In genomic region chr18:49167084-49167483, GRCh38 we compare ENCODE assay signal across 14 cellular contexts.
"Had no signal": no experiment of that assay in that cellular context is flagged by ENCODE, and none has a peak within 500 bp of the region (broad histone marks: within the 10 kb centered on the region; RNA-seq: fewer than 3 reads in every experiment).

No MANE protein-coding gene starts in this region.

- H3K27ac ChIP-seq: brain microvascular endothelial cell, parathyroid adenoma had no signal

- H3K4me1 ChIP-seq: parathyroid adenoma had no signal

- H3K4me3 Mint-ChIP-seq: central memory CD8-positive, alpha-beta T cell; memory B cell; naive thymus-derived CD8-positive, alpha-beta T cell; T-helper 2 cell treated with Interferon-gamma antibody and Interleukin-4, amounts not matched to agents 5 μg/mL and 100 μg/mL, for 36 hours had no signal

- H3K27me3 ChIP-seq: brain microvascular endothelial cell had no signal

- ATAC-seq: left ventricle myocardium superior; naive thymus-derived CD8-positive, alpha-beta T cell had no signal

- DNase-seq: activated naive CD4-positive, alpha-beta T cell; anterior cingulate cortex; brain microvascular endothelial cell; effector CD8-positive, alpha-beta T cell; foreskin melanocyte; kidney glomerular epithelial cell; left ventricle myocardium superior; naive thymus-derived CD8-positive, alpha-beta T cell; stimulated activated CD4-positive, alpha-beta T cell treated with anti-CD3 and anti-CD28 coated beads, Interleukin-12 subunit alpha, Interleukin-12 subunit beta, amount 100 ng/mL, for 4 hours; stimulated activated CD4-positive, alpha-beta T cell treated with anti-CD3 and anti-CD28 coated beads, Interleukin-2, amount 100 ng/mL, for 24 hours had no signal

- H3K36me3 ChIP-seq: brain microvascular endothelial cell had no signal

- H3K27me3 Mint-ChIP-seq: central memory CD8-positive, alpha-beta T cell; memory B cell; naive thymus-derived CD8-positive, alpha-beta T cell had no signal

- H3K27ac Mint-ChIP-seq: memory B cell; naive thymus-derived CD8-positive, alpha-beta T cell; T-helper 2 cell treated with Interferon-gamma antibody and Interleukin-4, amounts not matched to agents 5 μg/mL and 100 μg/mL, for 36 hours had no signal
